In genomic region chr16:87952751-87953150, GRCh38 we compare ENCODE assay signal across 9 cellular contexts. TPM values are rescaled to one million over a fixed set of nuclear protein-coding genes. Genes with fewer than 3 reads are reported as not detected.
DNase-seq lines count a peak whose midpoint lies in the region; ATAC-seq and TF ChIP-seq lines count a peak whose summit lies in the region.
"Had no signal": no experiment of that assay in that cellular context is flagged by ENCODE, and none has a peak within 500 bp of the region (broad histone marks: within the 10 kb centered on the region; RNA-seq: fewer than 3 reads in every experiment).

No MANE protein-coding gene starts in this region.

- H3K4me3 Mint-ChIP-seq in endodermal cell, result peak overlapping the region; percentile 89

- no peaks in the 10 kb centered on the region for H3K27me3 Mint-ChIP-seq in endodermal cell (ENCODE audit: insufficient read depth)

- H3K79me2 ChIP-seq in DND-41 (ENCODE audit: insufficient read depth, low read length) (peaks cover 63% of the 10 kb centered on the region), PC-3 (ENCODE audit: low read length) (peaks cover 62% of the 10 kb centered on the region), parathyroid adenoma (peaks cover 42% of the 10 kb centered on the region)

- no peaks in the 10 kb centered on the region for H3K9me3 Mint-ChIP-seq in endodermal cell

- 95 to 98% methylated on average over 12 to 16 of the region's 16 CpGs for WGBS in endodermal cell (ENCODE audit: insufficient coverage in 1 of 2, insufficient read length in 1 of 2), 2 experiments

- no peak for ATAC-seq in DND-41 (ENCODE audit: insufficient read depth, low read depth)
- ATAC-seq in PC-3, result no peak

- H3K36me3 ChIP-seq in DND-41 (ENCODE audit: insufficient read depth, low read length) (peaks cover 44% of the 10 kb centered on the region), PC-3 (ENCODE audit: low read depth, low read length) (no peaks in the 10 kb centered on the region), endodermal cell (ENCODE audit: control insufficient read depth, insufficient read depth, low read length) (peaks cover 25% of the 10 kb centered on the region), parathyroid adenoma (ENCODE audit: control insufficient read depth, insufficient read depth, low read length) (no peaks in the 10 kb centered on the region)

- peaks cover 17% of the 10 kb centered on the region for H3K4me1 Mint-ChIP-seq in endodermal cell

- peak overlapping the region; percentile 96 for H3K9ac ChIP-seq in DND-41 (ENCODE audit: low read depth, low read length)
- peak overlapping the region; percentile 100 for H3K9ac ChIP-seq in PC-3 (ENCODE audit: low read length)
- peak overlapping the region; percentile 99 for H3K9ac ChIP-seq in endodermal cell (ENCODE audit: extremely low read depth, low read length, poor library complexity, severe bottlenecking)
- no peak overlapping the region for H3K9ac ChIP-seq in parathyroid adenoma

- peak overlapping the region; percentile 100 for H3K27ac ChIP-seq in DND-41 (ENCODE audit: low read length)
- no peak overlapping the region for H3K27ac ChIP-seq in PC-3 (ENCODE audit: low read length)
- H3K27ac ChIP-seq in endodermal cell (ENCODE audit: low read depth, low read length), result no peak overlapping the region
- H3K27ac ChIP-seq in parathyroid adenoma, result no peak overlapping the region

- H2AFZ ChIP-seq in DND-41 (ENCODE audit: low read depth, low read length) (no peak overlapping the region), PC-3 (ENCODE audit: low read length) (no peak overlapping the region), parathyroid adenoma (no peak overlapping the region)

- CTCF ChIA-PET in PC-3 (lab: Charles Lee), result no interaction called here

- no peaks in the 10 kb centered on the region for H3K9me2 ChIP-seq in PC-3 (replicated peaks; ENCODE audit: low read length)

- peak overlapping the region; percentile 70 for H3K4me2 ChIP-seq in DND-41 (ENCODE audit: insufficient read depth, low read length)
- peak overlapping the region; percentile 85 for H3K4me2 ChIP-seq in PC-3 (ENCODE audit: low read length)
- H3K4me2 ChIP-seq in parathyroid adenoma (ENCODE audit: low read length), result peak overlapping the region; percentile 88

- H4K20me1 ChIP-seq in DND-41 (ENCODE audit: insufficient read depth, low read length), result peaks cover 42% of the 10 kb centered on the region
- H4K20me1 ChIP-seq in PC-3 (ENCODE audit: low read length), result no peaks in the 10 kb centered on the region

- DNase-seq in DND-41 (no peak), PC-3 (no peak), endodermal cell (peak; percentile 30), COLO668 (lab: John Stamatoyannopoulos, UW; ENCODE audit: unreplicated experiment) (no peak), GM19240 (ENCODE audit: insufficient read length, low spot score) (no peak), A172 (ENCODE audit: low spot score) (no peak), foreskin melanocyte (no peak)

- TF ChIP-seq CTCF in DND-41 (IDR thresholded peaks at IDR 0.05; ENCODE audit: borderline replicate concordance, extremely low read depth, low read length, poor library complexity, severe bottlenecking) (no peak), PC-3 (conservative IDR thresholded peaks at IDR 0.05; ENCODE audit: low read depth, low read length) (no peak), endodermal cell (conservative IDR thresholded peaks at IDR 0.05) (no peak), parathyroid adenoma (IDR thresholded peaks at IDR 0.05) (no peak)

- H3K4me1 ChIP-seq in DND-41 (ENCODE audit: insufficient read depth, low read length) (peaks cover 49% of the 10 kb centered on the region), PC-3 (ENCODE audit: insufficient read depth, low read length) (0 out of 2 replicates have a peak, but pooled peaks cover 7% of the 10 kb centered on the region), endodermal cell (ENCODE audit: control insufficient read depth, insufficient read depth, low read length) (no peaks in the 10 kb centered on the region), parathyroid adenoma (peaks cover 42% of the 10 kb centered on the region)

- intact Hi-C loops in PC-3 (cut with micrococcal nuclease), result no loop called here

- peak overlapping the region; percentile 97 for H3K27ac Mint-ChIP-seq in endodermal cell

- H3K27me3 ChIP-seq in DND-41 (ENCODE audit: insufficient read depth, low read length, poor library complexity) (no peaks in the 10 kb centered on the region), PC-3 (ENCODE audit: low read length) (no peaks in the 10 kb centered on the region), endodermal cell (ENCODE audit: control insufficient read depth, insufficient read depth, low read length, poor library complexity, severe bottlenecking) (no peaks in the 10 kb centered on the region), parathyroid adenoma (ENCODE audit: control insufficient read depth, insufficient read depth, low read length) (no peaks in the 10 kb centered on the region)

- no peaks in the 10 kb centered on the region for H3F3A ChIP-seq in PC-3 (ENCODE audit: low read length, unreplicated experiment)

- POLR2A ChIA-PET in PC-3 (lab: Charles Lee; ENCODE audit: unreplicated experiment), result no interaction called here

- peaks cover 23% of the 10 kb centered on the region for H3K36me3 Mint-ChIP-seq in endodermal cell (ENCODE audit: low read depth)

- H3K4me3 ChIP-seq in DND-41 (ENCODE audit: low read depth in 1 of 2, low read length in 2 of 2), result peak overlapping the region in 1 of 2 experiments; percentile 64; a peak in 3 of 4 replicates
- H3K4me3 ChIP-seq in PC-3 (ENCODE audit: low read length), result peak overlapping the region; percentile 91
- H3K4me3 ChIP-seq in endodermal cell (ENCODE audit: low read length), result peak overlapping the region; percentile 97
- H3K4me3 ChIP-seq in parathyroid adenoma (ENCODE audit: low read depth, low read length), result no peak overlapping the region

- no TSS peak for BruUV-seq in PC-3 (replicated peaks; lab: Mats Ljungman, UMichigan)

- H3K9me3 ChIP-seq in DND-41 (ENCODE audit: insufficient read depth, low read length, severe bottlenecking) (no peaks in the 10 kb centered on the region), PC-3 (ENCODE audit: low read length) (no peaks in the 10 kb centered on the region), endodermal cell (ENCODE audit: control insufficient read depth, low read length) (no peaks in the 10 kb centered on the region), parathyroid adenoma (ENCODE audit: control insufficient read depth, low read length) (no peaks in the 10 kb centered on the region)

RNA-seq across cellular contexts. Expression of gene BANP, which starts 1.5 kb away (rescaled TPM):
- total RNA-seq in PC-3 (2014; rRNA removed) (24.2 TPM in 2 replicates), endodermal cell (10 to 100 TPM; 39.5 to 45.5 TPM)
- polyA plus RNA-seq in endodermal cell (2013, experiment 1 of 2), result 23.8 TPM
- 20.0 TPM for polyA plus RNA-seq in endodermal cell (2013, experiment 2 of 2)
- total RNA-seq in A172 (2014; rRNA removed; shearing (Covaris generic)), result 16.9 and 25.4 TPM in 2 replicates

RNA-seq across cellular contexts. Expression of gene CA5A, which starts 16.4 kb away (rescaled TPM):
- total RNA-seq in PC-3 (2014; rRNA removed) (not detected in 2 replicates), endodermal cell (not detected)
- polyA plus RNA-seq in endodermal cell (2013, experiment 1 of 2), result not detected
- polyA plus RNA-seq in endodermal cell (2013, experiment 2 of 2), result not detected
- total RNA-seq in A172 (2014; rRNA removed; shearing (Covaris generic)), result not detected in 2 replicates
- total RNA-seq: bronchial epithelial cell had no signal
